In the genomic region with DNA sequence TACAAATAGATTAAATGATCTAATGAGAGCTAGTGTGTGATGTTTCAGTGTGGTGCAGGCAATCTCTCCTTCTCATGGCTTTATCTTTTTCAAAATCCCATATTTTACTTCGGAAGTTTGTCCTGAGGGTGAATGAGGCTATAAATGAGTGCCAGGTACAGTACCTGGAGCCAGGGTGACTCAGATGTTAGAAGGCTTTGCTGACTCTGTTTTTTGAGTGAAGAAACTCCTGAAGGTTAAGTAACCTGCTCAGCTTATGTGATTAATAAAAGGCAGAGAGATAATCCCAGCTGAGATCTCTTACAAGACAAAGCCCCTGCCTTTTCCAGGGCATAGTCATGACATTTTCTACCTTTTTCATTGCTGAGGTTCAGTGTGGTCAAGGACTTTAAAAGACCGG, we compare ENCODE assay signal across 18 cellular contexts.
"Had no signal": no experiment of that assay in that cellular context is flagged by ENCODE, and none has a peak within 500 bp of the region (broad histone marks: within the 10 kb centered on the region; RNA-seq: fewer than 3 reads in every experiment).

No MANE protein-coding gene starts in this region.

- DNase-seq: activated CD4-positive, alpha-beta T cell treated with anti-CD3 and anti-CD28 coated beads, Interleukin-2, amount 10 ng/mL, durations not matched to agents 7 days and 5 days; activated CD8-positive, alpha-beta memory T cell treated with anti-CD3 and anti-CD28 coated beads for 24 hours; activated naive CD4-positive, alpha-beta T cell treated with anti-CD3 and anti-CD28 coated beads, Interleukin-2, amount 50 U/mL, for 16 hours; cortex of kidney; effector CD8-positive, alpha-beta T cell; erythroblast; immature natural killer cell; left colon; occipital lobe; psoas muscle; stimulated activated CD4-positive, alpha-beta T cell treated with anti-CD3 and anti-CD28 coated beads, Interleukin-12 subunit alpha, Interleukin-12 subunit beta, amount 100 ng/mL, for 4 hours; stimulated activated naive CD8-positive, alpha-beta T cell treated with anti-CD3 and anti-CD28 coated beads, Interleukin-15, Interleukin-2, amounts not matched to agents 100 U/mL and 50 U/mL, for 24 hours; T1000; testis had no signal

- H3K27ac ChIP-seq: psoas muscle, testis, VCaP had no signal

- H3K4me3 ChIP-seq: lung, psoas muscle, testis had no signal

- H3K27ac Mint-ChIP-seq: activated CD4-positive, alpha-beta T cell treated with anti-CD3 and anti-CD28 coated beads, Interleukin-2, amount 10 ng/mL, durations not matched to agents 7 days and 5 days; immature natural killer cell had no signal

- H3K27me3 ChIP-seq: testis had no signal

- H3K9me3 Mint-ChIP-seq: immature natural killer cell; natural killer cell treated with Interleukin-12 subunit alpha and Interleukin-12 subunit beta and Interleukin-15 and Interleukin-18, amount 100 ng/mL, for 72 hours had no signal

- H3K9me3 ChIP-seq: psoas muscle, testis had no signal

- H3K27me3 Mint-ChIP-seq: activated CD4-positive, alpha-beta T cell treated with anti-CD3 and anti-CD28 coated beads, Interleukin-2, amount 10 ng/mL, durations not matched to agents 7 days and 5 days; central memory CD8-positive, alpha-beta T cell; natural killer cell treated with Interleukin-12 subunit alpha and Interleukin-12 subunit beta and Interleukin-15 and Interleukin-18, amount 100 ng/mL, for 72 hours had no signal

- H3K4me1 ChIP-seq: testis had no signal

- ATAC-seq: left colon; natural killer cell treated with Interleukin-12 subunit alpha and Interleukin-12 subunit beta and Interleukin-15 and Interleukin-18, amount 100 ng/mL, for 72 hours; psoas muscle; stimulated activated naive CD8-positive, alpha-beta T cell treated with anti-CD3 and anti-CD28 coated beads, Interleukin-15, Interleukin-2, amounts not matched to agents 100 U/mL and 50 U/mL, for 24 hours had no signal

- H3K4me3 Mint-ChIP-seq: activated CD4-positive, alpha-beta T cell treated with anti-CD3 and anti-CD28 coated beads, Interleukin-2, amount 10 ng/mL, durations not matched to agents 7 days and 5 days; central memory CD8-positive, alpha-beta T cell; immature natural killer cell; natural killer cell treated with Interleukin-12 subunit alpha and Interleukin-12 subunit beta and Interleukin-15 and Interleukin-18, amount 100 ng/mL, for 72 hours had no signal
